Comparison of ENCODE assay signal across 20 cellular contexts in genomic region chr10:43885252-43885651, GRCh38.
DNase-seq lines count a peak whose midpoint lies in the region; ATAC-seq, FAIRE-seq and TF ChIP-seq lines count a peak whose summit lies in the region.
"Had no signal": no experiment of that assay in that cellular context is flagged by ENCODE, and none has a peak within 500 bp of the region (broad histone marks: within the 10 kb centered on the region; RNA-seq: fewer than 3 reads in every experiment).

No MANE protein-coding gene starts in this region.

- no peak overlapping the region for H3K4ac ChIP-seq in mesendoderm (ENCODE audit: low read depth, low read length)

- H3K56ac ChIP-seq in mesendoderm (ENCODE audit: low read length): no peak overlapping the region

- peak; percentile 13 for FAIRE-seq in astrocyte (lab: Jason Lieb, UNC)
- FAIRE-seq: A204.1, D721Med, G401.6, GM12891, H54 had no signal

- no peaks in the 10 kb centered on the region for H4K20me1 ChIP-seq in astrocyte (ENCODE audit: insufficient read depth, low read length)

- H2BK120ac ChIP-seq in mesendoderm (ENCODE audit: low read depth, low read length): no peak overlapping the region

- no peak overlapping the region for H2AK5ac ChIP-seq in mesendoderm (ENCODE audit: low read length)

- H3K23ac ChIP-seq in mesendoderm (ENCODE audit: low read length): no peak overlapping the region

- H3K36me3 ChIP-seq in astrocyte (ENCODE audit: insufficient read depth, low read length) (no peaks in the 10 kb centered on the region), endodermal cell (ENCODE audit: control insufficient read depth, insufficient read depth, low read length) (no peaks in the 10 kb centered on the region), mesendoderm (ENCODE audit: control insufficient read depth, insufficient read depth, low read length) (no peaks in the 10 kb centered on the region)
- H3K36me3 ChIP-seq: BE2C had no signal

- H3K4me1 Mint-ChIP-seq in astrocyte (ENCODE audit: low read depth, unreplicated experiment): peaks cover 10% of the 10 kb centered on the region
- H3K4me1 Mint-ChIP-seq in endodermal cell: no peaks in the 10 kb centered on the region
- H3K4me1 Mint-ChIP-seq: CD4-positive, CD25-positive, alpha-beta regulatory T cell; CD8-positive, alpha-beta memory T cell had no signal

- H3K27me3 ChIP-seq in astrocyte (ENCODE audit: insufficient read depth, low read length): no peaks in the 10 kb centered on the region
- no peaks in the 10 kb centered on the region for H3K27me3 ChIP-seq in endodermal cell (ENCODE audit: control insufficient read depth, insufficient read depth, low read length, poor library complexity, severe bottlenecking)
- H3K27me3 ChIP-seq in mesendoderm (ENCODE audit: insufficient read depth, low read length, poor library complexity): no peaks in the 10 kb centered on the region
- H3K27me3 ChIP-seq: BE2C had no signal

- H3K4me3 Mint-ChIP-seq in astrocyte (ENCODE audit: unreplicated experiment): no peak overlapping the region
- H3K4me3 Mint-ChIP-seq in endodermal cell: no peak overlapping the region
- H3K4me3 Mint-ChIP-seq: CD4-positive, CD25-positive, alpha-beta regulatory T cell; CD8-positive, alpha-beta memory T cell; GM23338; HFFc6 had no signal

- H2BK5ac ChIP-seq in mesendoderm (ENCODE audit: low read length): no peak overlapping the region

- H3K9me3 Mint-ChIP-seq in astrocyte (ENCODE audit: unreplicated experiment): no peaks in the 10 kb centered on the region
- no peaks in the 10 kb centered on the region for H3K9me3 Mint-ChIP-seq in endodermal cell
- H3K9me3 Mint-ChIP-seq: CD4-positive, CD25-positive, alpha-beta regulatory T cell; CD8-positive, alpha-beta memory T cell; GM23338; HFFc6 had no signal

- no peak for DNase-seq in astrocyte (ENCODE audit: low read depth)
- DNase-seq in endodermal cell: peak; percentile 36
- peak; percentile 11 for DNase-seq in mesendoderm
- DNase-seq in activated CD4-positive, alpha-beta T cell treated with anti-CD3 and anti-CD28 coated beads, Interleukin-2, amount 50 U/mL, for 1 hour: no peak
- DNase-seq: ACHN; BE2C; C1 segment of cervical spinal cord; CD8-positive, alpha-beta memory T cell; COR-L47; HCEC 1CT; HFFc6 had no signal

- H3K27ac ChIP-seq in astrocyte (ENCODE audit: low read depth, low read length) (no peak overlapping the region), endodermal cell (ENCODE audit: low read depth, low read length) (no peak overlapping the region), mesendoderm (ENCODE audit: low read depth, low read length) (no peak overlapping the region)

- H3K9ac ChIP-seq in astrocyte (ENCODE audit: low read length) (no peak overlapping the region), endodermal cell (ENCODE audit: extremely low read depth, low read length, poor library complexity, severe bottlenecking) (no peak overlapping the region), mesendoderm (ENCODE audit: low read length) (no peak overlapping the region)

- H3K4me2 ChIP-seq in astrocyte (ENCODE audit: low read length) (no peak overlapping the region), mesendoderm (ENCODE audit: low read length) (no peak overlapping the region)
- H3K4me2 ChIP-seq: GM23338 had no signal

- ATAC-seq in HG02884 (IDR thresholded peaks at IDR 0.05; ENCODE audit: unreplicated experiment): no peak
- ATAC-seq in HG03135 (IDR thresholded peaks at IDR 0.05; ENCODE audit: unreplicated experiment): no peak

- H2AFZ ChIP-seq in astrocyte (ENCODE audit: low read depth, low read length): no peak overlapping the region
- H2AFZ ChIP-seq: GM23338 had no signal

- no peak overlapping the region for H2BK15ac ChIP-seq in mesendoderm (replicated peaks; ENCODE audit: low read depth)

- H3K27ac Mint-ChIP-seq in astrocyte (ENCODE audit: unreplicated experiment) (no peak overlapping the region), endodermal cell (no peak overlapping the region)
- H3K27ac Mint-ChIP-seq: CD4-positive, CD25-positive, alpha-beta regulatory T cell; CD8-positive, alpha-beta memory T cell; GM23338; HFFc6 had no signal

- 89 to 92% methylated on average over 3 to 5 of the region's 5 CpGs for WGBS in endodermal cell (ENCODE audit: insufficient coverage in 1 of 2, insufficient read length in 1 of 2), 2 experiments
- WGBS in mesendoderm (ENCODE audit: extremely low coverage, insufficient coverage, low lambda C conversion rate): no CpG with 5 or more reads among the region's 5 CpGs

- peaks cover 5% of the 10 kb centered on the region for H3K4me1 ChIP-seq in astrocyte (ENCODE audit: insufficient read depth, low read length)
- no peaks in the 10 kb centered on the region for H3K4me1 ChIP-seq in endodermal cell (ENCODE audit: control insufficient read depth, insufficient read depth, low read length)
- no peaks in the 10 kb centered on the region for H3K4me1 ChIP-seq in mesendoderm (ENCODE audit: control insufficient read depth, low read depth, low read length)

- no peaks in the 10 kb centered on the region for H3K79me2 ChIP-seq in astrocyte (ENCODE audit: insufficient read depth, low read length)
- no peaks in the 10 kb centered on the region for H3K79me2 ChIP-seq in mesendoderm (ENCODE audit: control insufficient read depth, insufficient read depth, low read length)

- no peak for TF ChIP-seq CTCF in astrocyte (IDR thresholded peaks at IDR 0.05; ENCODE audit: insufficient read depth, low read depth, low read length)
- TF ChIP-seq CTCF in endodermal cell (conservative IDR thresholded peaks at IDR 0.05): no peak

- no peak overlapping the region for H3K4me3 ChIP-seq in astrocyte (ENCODE audit: insufficient read depth, low read depth, low read length)
- no peak overlapping the region for H3K4me3 ChIP-seq in endodermal cell (ENCODE audit: low read length)
- H3K4me3 ChIP-seq in mesendoderm (ENCODE audit: low read length): no peak overlapping the region
- H3K4me3 ChIP-seq: GM23338 had no signal

- H3K27me3 Mint-ChIP-seq in astrocyte (ENCODE audit: low read depth, unreplicated experiment): peaks cover 10% of the 10 kb centered on the region
- peaks cover 2% of the 10 kb centered on the region for H3K27me3 Mint-ChIP-seq in endodermal cell (ENCODE audit: insufficient read depth)

- H4K8ac ChIP-seq in mesendoderm (ENCODE audit: low read depth, low read length): no peak overlapping the region

- H4K5ac ChIP-seq in mesendoderm (ENCODE audit: low read length): no peak overlapping the region

- H3K79me1 ChIP-seq in mesendoderm (ENCODE audit: low read length): no peaks in the 10 kb centered on the region

- H3K36me3 Mint-ChIP-seq in astrocyte (ENCODE audit: low read depth, unreplicated experiment): no peaks in the 10 kb centered on the region
- H3K36me3 Mint-ChIP-seq in endodermal cell (ENCODE audit: low read depth): no peaks in the 10 kb centered on the region
- H3K36me3 Mint-ChIP-seq: CD4-positive, CD25-positive, alpha-beta regulatory T cell; CD8-positive, alpha-beta memory T cell had no signal

- no peak overlapping the region for H3K18ac ChIP-seq in mesendoderm (ENCODE audit: low read length)

- H3K9me3 ChIP-seq in astrocyte (ENCODE audit: insufficient read depth, low read depth, low read length) (no peaks in the 10 kb centered on the region), endodermal cell (ENCODE audit: control insufficient read depth, low read length) (no peaks in the 10 kb centered on the region)
- H3K9me3 ChIP-seq: BE2C had no signal

Comparison
In these comparisons a context has a peak if more than half of its experiments do, and no peak if none do; other contexts are left out.
1. DNase-seq: peak in endodermal cell (single experiment) and mesendoderm (single experiment); none in astrocyte (single experiment) and activated CD4-positive, alpha-beta T cell treated with anti-CD3 and anti-CD28 coated beads, Interleukin-2, amount 50 U/mL, for 1 hour (single experiment).